17 cellular contexts compared by ENCODE assay signal in the genomic region with DNA sequence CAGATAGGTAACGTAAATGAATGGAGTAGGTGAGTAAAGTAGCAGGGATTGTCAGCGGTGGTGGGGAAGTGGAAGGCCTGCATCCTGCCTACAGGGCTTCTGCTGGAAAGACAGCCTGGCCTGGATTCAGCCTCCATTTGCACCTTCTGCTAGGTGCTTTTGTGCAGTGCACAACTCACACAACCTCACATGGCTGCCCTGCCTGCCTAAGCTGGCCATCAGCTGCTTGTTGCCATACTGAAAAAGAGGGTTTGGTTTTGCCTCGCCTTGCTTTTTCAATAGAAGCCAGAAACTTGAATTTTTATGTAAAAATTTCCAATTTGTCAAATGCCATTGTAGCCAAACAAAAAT. TPM values are rescaled to one million over a fixed set of nuclear protein-coding genes. Genes with fewer than 3 reads are reported as not detected.
"Had no signal": no experiment of that assay in that cellular context is flagged by ENCODE, and none has a peak within 500 bp of the region (broad histone marks: within the 10 kb centered on the region; RNA-seq: fewer than 3 reads in every experiment).

No MANE protein-coding gene starts in this region.

- H3K36me3 ChIP-seq: neutrophil, upper lobe of left lung had no signal

- H3K27me3 Mint-ChIP-seq: dendritic cell treated with granulocyte-macrophage colony-stimulating factor and Interleukin-4, amounts not matched to agents 40 ng/mL and 50 ng/mL, for 4 days had no signal

- DNase-seq: activated CD4-positive, alpha-beta memory T cell treated with anti-CD3 and anti-CD28 coated beads, Interleukin-2, amount 10 ng/mL, durations not matched to agents 7 days and 5 days; activated naive CD4-positive, alpha-beta T cell treated with anti-CD3 and anti-CD28 coated beads for 36 hours; cerebellar nuclear complex; effector memory CD8-positive, alpha-beta T cell; hippocampal formation; kidney glomerular epithelial cell; midbrain; right cardiac atrium; stimulated activated naive B cell treated with anti-CD40 and anti-IgM and Interleukin-4, amounts not matched to agents 10 μg/mL and 1 μg/mL and 100 μg/mL, for 72 hours; SW 1271; T-helper 9 cell; upper lobe of left lung had no signal

- H3K4me3 Mint-ChIP-seq: dendritic cell treated with granulocyte-macrophage colony-stimulating factor and Interleukin-4, amounts not matched to agents 40 ng/mL and 50 ng/mL, for 4 days had no signal

- ATAC-seq: effector memory CD8-positive, alpha-beta T cell; right cardiac atrium; stimulated activated naive B cell treated with anti-CD40 and anti-IgM and Interleukin-4, amounts not matched to agents 10 μg/mL and 1 μg/mL and 100 μg/mL, for 72 hours had no signal

- H3K4me3 ChIP-seq: upper lobe of left lung had no signal

- H3K36me3 Mint-ChIP-seq: brain; stimulated activated naive B cell treated with anti-CD40 and anti-IgM and Interleukin-4, amounts not matched to agents 10 μg/mL and 1 μg/mL and 100 μg/mL, for 72 hours had no signal

- H3K9me3 Mint-ChIP-seq: activated CD4-positive, alpha-beta memory T cell treated with anti-CD3 and anti-CD28 coated beads, Interleukin-2, amount 10 ng/mL, durations not matched to agents 7 days and 5 days; activated naive CD4-positive, alpha-beta T cell treated with anti-CD3 and anti-CD28 coated beads for 36 hours; effector memory CD8-positive, alpha-beta T cell had no signal

- H3K27ac ChIP-seq: neutrophil had no signal

- H3K9me3 ChIP-seq: neutrophil, upper lobe of left lung had no signal

- H3K27ac Mint-ChIP-seq: activated naive CD4-positive, alpha-beta T cell treated with anti-CD3 and anti-CD28 coated beads for 36 hours; stimulated activated naive B cell treated with anti-CD40 and anti-IgM and Interleukin-4, amounts not matched to agents 10 μg/mL and 1 μg/mL and 100 μg/mL, for 72 hours had no signal

- H3K27me3 ChIP-seq: upper lobe of left lung had no signal

RNA-seq across cellular contexts. Expression of gene SOST, which starts 36.3 kb away (rescaled TPM):
- total RNA-seq: activated CD4-positive, alpha-beta memory T cell treated with anti-CD3 and anti-CD28 coated beads, Interleukin-2, amount 10 ng/mL, durations not matched to agents 7 days and 5 days; activated naive CD4-positive, alpha-beta T cell treated with anti-CD3 and anti-CD28 coated beads for 36 hours; liver; posterior vena cava; upper lobe of left lung had no signal
- polyA plus RNA-seq: liver had no signal

RNA-seq across cellular contexts. Expression of gene CFAP97D1, which starts 58.0 kb away (rescaled TPM):
- total RNA-seq: activated CD4-positive, alpha-beta memory T cell treated with anti-CD3 and anti-CD28 coated beads, Interleukin-2, amount 10 ng/mL, durations not matched to agents 7 days and 5 days; activated naive CD4-positive, alpha-beta T cell treated with anti-CD3 and anti-CD28 coated beads for 36 hours; posterior vena cava had no signal
- polyA plus RNA-seq: liver had no signal
